In the genomic region with DNA sequence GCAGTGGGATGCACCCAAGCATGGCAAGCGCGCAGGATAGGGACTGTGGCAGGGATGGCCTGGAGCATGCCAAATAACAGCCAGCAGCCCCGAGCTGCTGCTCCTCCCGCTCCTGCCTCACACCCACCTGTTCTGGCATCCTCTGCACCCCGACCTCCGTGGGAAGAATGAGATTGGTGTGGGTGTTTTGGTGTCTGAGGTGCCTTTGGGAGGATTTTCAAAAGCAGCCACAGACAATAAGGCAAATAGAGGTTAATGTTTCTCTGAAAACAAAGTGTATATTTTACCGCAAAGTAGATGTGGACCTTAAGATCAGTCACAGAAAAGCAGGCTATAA, we compare ENCODE assay signal across 26 cellular contexts. TPM values are rescaled to one million over a fixed set of nuclear protein-coding genes. Genes with fewer than 3 reads are reported as not detected.
"Had no signal": no experiment of that assay in that cellular context is flagged by ENCODE, and none has a peak within 500 bp of the region (broad histone marks: within the 10 kb centered on the region; RNA-seq: fewer than 3 reads in every experiment).

No MANE protein-coding gene starts in this region.

- H3K36me3 Mint-ChIP-seq: activated naive CD8-positive, alpha-beta T cell treated with anti-CD3 and anti-CD28 coated beads for 36 hours; brain; naive thymus-derived CD4-positive, alpha-beta T cell; stimulated activated memory B cell treated with anti-CD40 and anti-IgM and Interleukin-4, amounts not matched to agents 10 μg/mL and 1 μg/mL and 100 μg/mL, for 72 hours; type B pancreatic cell had no signal

- H3K9me3 ChIP-seq: adrenal gland, gastrocnemius medialis, right atrium auricular region, vagina had no signal

- H3K9me3 Mint-ChIP-seq: activated naive CD8-positive, alpha-beta T cell treated with anti-CD3 and anti-CD28 coated beads for 36 hours; activated T-helper 2 cell treated with anti-CD3 and anti-CD28 coated beads, Interferon-gamma antibody, Interleukin-2, Interleukin-4, amounts not matched to agents 10 μg/mL and 5 μg/mL and 100 μg/mL, durations not matched to agents 14 hours and 24 hours and 36 hours; stimulated activated memory B cell treated with anti-CD40 and anti-IgM and Interleukin-4, amounts not matched to agents 10 μg/mL and 1 μg/mL and 100 μg/mL, for 72 hours; T-helper 2 cell treated with Interferon-gamma antibody and Interleukin-4, amounts not matched to agents 5 μg/mL and 100 μg/mL, for 36 hours; type B pancreatic cell had no signal

- H3K27me3 Mint-ChIP-seq: type B pancreatic cell had no signal

- DNase-seq: activated CD4-positive, alpha-beta T cell treated with anti-CD3 and anti-CD28 coated beads for 36 hours; activated CD4-positive, CD25-positive, alpha-beta regulatory T cell; activated naive CD4-positive, alpha-beta T cell treated with Interleukin-2 at 50 U/mL for 16 hours; activated naive CD8-positive, alpha-beta T cell treated with anti-CD3 and anti-CD28 coated beads for 36 hours; adrenal gland; effector memory CD4-positive, alpha-beta T cell; gastrocnemius medialis; left colon; midbrain; nucleus accumbens; stimulated activated CD4-positive, alpha-beta T cell treated with anti-CD3 and anti-CD28 coated beads, Interleukin-1b, Interleukin-23, amount 100 ng/mL, for 48 hours; stimulated activated CD8-positive, alpha-beta memory T cell treated with anti-CD3 and anti-CD28 coated beads, Interleukin-4, amount 100 ng/mL, for 48 hours; stimulated activated naive CD8-positive, alpha-beta T cell treated with anti-CD3 and anti-CD28 coated beads, Interleukin-15, amount 100 ng/mL, for 72 hours; substantia nigra had no signal

- H3K4me3 Mint-ChIP-seq: activated CD4-positive, alpha-beta T cell treated with anti-CD3 and anti-CD28 coated beads for 36 hours; activated naive CD8-positive, alpha-beta T cell treated with anti-CD3 and anti-CD28 coated beads for 36 hours; brain; naive thymus-derived CD4-positive, alpha-beta T cell; stimulated activated memory B cell treated with anti-CD40 and anti-IgM and Interleukin-4, amounts not matched to agents 10 μg/mL and 1 μg/mL and 100 μg/mL, for 72 hours; stimulated activated naive CD8-positive, alpha-beta T cell treated with anti-CD3 and anti-CD28 coated beads, Interleukin-15, amount 100 ng/mL, for 72 hours; T-helper 2 cell treated with Interferon-gamma antibody and Interleukin-4, amounts not matched to agents 5 μg/mL and 100 μg/mL, for 36 hours; type B pancreatic cell had no signal

- ATAC-seq: activated CD4-positive, alpha-beta T cell treated with anti-CD3 and anti-CD28 coated beads for 36 hours; gastrocnemius medialis; left colon; naive thymus-derived CD4-positive, alpha-beta T cell; stimulated activated memory B cell treated with anti-CD40 and anti-IgM and Interleukin-4, amounts not matched to agents 10 μg/mL and 1 μg/mL and 100 μg/mL, for 72 hours; stimulated activated naive CD8-positive, alpha-beta T cell treated with anti-CD3 and anti-CD28 coated beads, Interleukin-15, amount 100 ng/mL, for 72 hours had no signal

- H3K27ac Mint-ChIP-seq: activated CD4-positive, alpha-beta T cell treated with anti-CD3 and anti-CD28 coated beads for 36 hours; activated naive CD8-positive, alpha-beta T cell treated with anti-CD3 and anti-CD28 coated beads for 36 hours; activated T-helper 2 cell treated with anti-CD3 and anti-CD28 coated beads, Interferon-gamma antibody, Interleukin-2, Interleukin-4, amounts not matched to agents 10 μg/mL and 5 μg/mL and 100 μg/mL, durations not matched to agents 14 hours and 24 hours and 36 hours; brain; naive thymus-derived CD4-positive, alpha-beta T cell; stimulated activated memory B cell treated with anti-CD40 and anti-IgM and Interleukin-4, amounts not matched to agents 10 μg/mL and 1 μg/mL and 100 μg/mL, for 72 hours; stimulated activated naive CD8-positive, alpha-beta T cell treated with anti-CD3 and anti-CD28 coated beads, Interleukin-15, amount 100 ng/mL, for 72 hours; T-helper 2 cell treated with Interferon-gamma antibody and Interleukin-4, amounts not matched to agents 5 μg/mL and 100 μg/mL, for 36 hours; type B pancreatic cell had no signal

- H3K4me1 Mint-ChIP-seq: activated CD4-positive, alpha-beta T cell treated with anti-CD3 and anti-CD28 coated beads for 36 hours; activated naive CD8-positive, alpha-beta T cell treated with anti-CD3 and anti-CD28 coated beads for 36 hours; brain; naive thymus-derived CD4-positive, alpha-beta T cell; stimulated activated memory B cell treated with anti-CD40 and anti-IgM and Interleukin-4, amounts not matched to agents 10 μg/mL and 1 μg/mL and 100 μg/mL, for 72 hours; stimulated activated naive CD8-positive, alpha-beta T cell treated with anti-CD3 and anti-CD28 coated beads, Interleukin-15, amount 100 ng/mL, for 72 hours had no signal

RNA-seq across cellular contexts. Expression of a gene that starts 35.5 kb away (rescaled TPM):
- total RNA-seq: activated CD4-positive, alpha-beta T cell treated with anti-CD3 and anti-CD28 coated beads for 36 hours; activated CD8-positive, alpha-beta memory T cell treated with anti-CD3 and anti-CD28 coated beads for 36 hours; activated naive CD8-positive, alpha-beta T cell treated with anti-CD3 and anti-CD28 coated beads for 36 hours; activated T-helper 2 cell treated with anti-CD3 and anti-CD28 coated beads, Interferon-gamma antibody, Interleukin-2, Interleukin-4, amounts not matched to agents 10 μg/mL and 5 μg/mL and 100 μg/mL, durations not matched to agents 14 hours and 24 hours and 36 hours; cardiac muscle cell; naive thymus-derived CD4-positive, alpha-beta T cell; pulmonary artery endothelial cell; right atrium auricular region; smooth muscle cell; vagina had no signal

RNA-seq across cellular contexts. Expression of a gene that starts 57.2 kb away (rescaled TPM):
- total RNA-seq: activated CD4-positive, alpha-beta T cell treated with anti-CD3 and anti-CD28 coated beads for 36 hours; activated CD8-positive, alpha-beta memory T cell treated with anti-CD3 and anti-CD28 coated beads for 36 hours; activated T-helper 2 cell treated with anti-CD3 and anti-CD28 coated beads, Interferon-gamma antibody, Interleukin-2, Interleukin-4, amounts not matched to agents 10 μg/mL and 5 μg/mL and 100 μg/mL, durations not matched to agents 14 hours and 24 hours and 36 hours; naive thymus-derived CD4-positive, alpha-beta T cell had no signal
